8 cellular contexts compared by ENCODE assay signal in the genomic region with DNA sequence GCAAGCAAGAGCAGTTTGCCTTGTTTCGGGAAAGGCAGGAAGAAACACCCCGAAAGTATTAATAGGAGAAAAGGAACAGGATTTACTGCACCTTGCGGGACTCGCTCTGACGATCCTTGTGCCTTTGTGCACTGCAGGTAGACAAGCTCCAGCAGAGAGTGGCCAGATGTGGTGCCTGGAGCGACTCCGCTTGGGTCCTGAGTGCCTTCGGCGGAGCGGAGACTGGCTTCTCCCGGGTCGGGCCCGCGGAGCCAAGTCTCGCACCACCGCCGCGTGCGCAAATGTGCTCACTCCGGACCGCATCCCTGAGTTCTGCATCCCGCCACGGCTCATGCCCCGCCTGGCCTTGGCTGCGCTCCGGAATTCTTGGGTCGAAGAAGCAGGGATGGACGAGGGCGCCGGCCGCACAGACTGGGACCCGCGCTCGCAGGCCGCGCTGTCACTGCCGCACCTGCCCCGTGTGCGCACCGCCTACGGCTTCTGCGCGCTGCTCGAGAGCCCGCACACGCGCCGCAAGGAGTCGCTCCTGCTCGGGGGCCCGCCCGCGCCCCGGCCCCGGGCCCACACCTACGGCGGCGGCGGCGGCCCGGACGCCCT. TPM values are rescaled to one million over a fixed set of nuclear protein-coding genes. Genes with fewer than 3 reads are reported as not detected.
DNase-seq lines count a peak whose midpoint lies in the region; ATAC-seq and TF ChIP-seq lines count a peak whose summit lies in the region.

No MANE protein-coding gene starts in this region.

- H3K4me3 Mint-ChIP-seq in IgD-negative memory B cell (peak overlapping the region; percentile 84 to 94 (median 88)), glutamatergic neuron (ENCODE audit: unreplicated experiment) (peak overlapping the region; percentile 96)

- H3K4me3 ChIP-seq in GM08714 (ENCODE audit: low read length): peak overlapping the region; percentile 20; the same call in 1 of the 2 replicates
- H3K4me3 ChIP-seq in parathyroid adenoma (ENCODE audit: low read depth, low read length): peak overlapping the region; percentile 25

- H3K4me1 Mint-ChIP-seq in IgD-negative memory B cell: peaks cover 16 to 21% (median 18%) of the 10 kb centered on the region in 3 donors
- H3K4me1 Mint-ChIP-seq in glutamatergic neuron (ENCODE audit: low read depth, unreplicated experiment): peaks cover 5% of the 10 kb centered on the region

- DNase-seq in activated T-helper 1 cell treated with Interleukin-2 at 50 U/mL for 16 hours (ENCODE audit: low read depth) (peak; percentile 1), glutamatergic neuron (peak; percentile 37), H4 (ENCODE audit: low spot score) (no peak)

- no peaks in the 10 kb centered on the region for H3K27me3 ChIP-seq in parathyroid adenoma (ENCODE audit: control insufficient read depth, insufficient read depth, low read length)

- ATAC-seq in HG02870 (IDR thresholded peaks at IDR 0.05; ENCODE audit: unreplicated experiment) (no peak), HG03457 (IDR thresholded peaks at IDR 0.05; ENCODE audit: unreplicated experiment) (no peak)

- H3K79me2 ChIP-seq in parathyroid adenoma: no peaks in the 10 kb centered on the region

- H3K36me3 Mint-ChIP-seq in IgD-negative memory B cell (no peaks in the 10 kb centered on the region), glutamatergic neuron (ENCODE audit: unreplicated experiment) (peaks cover 8% of the 10 kb centered on the region)

- no peaks in the 10 kb centered on the region for H3K9me3 Mint-ChIP-seq in IgD-negative memory B cell
- H3K9me3 Mint-ChIP-seq in glutamatergic neuron (ENCODE audit: unreplicated experiment): peaks cover 8% of the 10 kb centered on the region

- no peaks in the 10 kb centered on the region for H3K36me3 ChIP-seq in parathyroid adenoma (ENCODE audit: control insufficient read depth, insufficient read depth, low read length)

- H2AFZ ChIP-seq in parathyroid adenoma: peak overlapping the region; percentile 76

- H3K27ac Mint-ChIP-seq in IgD-negative memory B cell (peak overlapping the region in 1 of 3 donors; percentile 7), glutamatergic neuron (ENCODE audit: unreplicated experiment) (peak overlapping the region; percentile 72)

- no peaks in the 10 kb centered on the region for H3K4me1 ChIP-seq in parathyroid adenoma

- no peak overlapping the region for H3K9ac ChIP-seq in parathyroid adenoma

- H3K4me2 ChIP-seq in parathyroid adenoma (ENCODE audit: low read length): peak overlapping the region; percentile 75

- H3K27me3 Mint-ChIP-seq in IgD-negative memory B cell: peaks cover 17% of the 10 kb centered on the region
- peaks cover 9% of the 10 kb centered on the region for H3K27me3 Mint-ChIP-seq in glutamatergic neuron (ENCODE audit: unreplicated experiment)

- TF ChIP-seq CTCF in glutamatergic neuron (IDR thresholded peaks at IDR 0.05; ENCODE audit: partially characterized antibody, unreplicated experiment): no peak
- TF ChIP-seq CTCF in parathyroid adenoma (IDR thresholded peaks at IDR 0.05): no peak

- no peaks in the 10 kb centered on the region for H3K9me3 ChIP-seq in parathyroid adenoma (ENCODE audit: control insufficient read depth, low read length)

- no peak overlapping the region for H3K27ac ChIP-seq in parathyroid adenoma

RNA-seq across cellular contexts. Expression of gene C2CD4A, which starts 0.8 kb away (rescaled TPM):
- not detected for polyA plus RNA-seq in IgD-negative memory B cell
- 0.20 TPM for total RNA-seq in glutamatergic neuron (ENCODE audit: unreplicated experiment)
- not detected in 2 replicates for total RNA-seq in H4 (2014; rRNA removed; shearing (Covaris generic))

RNA-seq across cellular contexts. Expression of gene VPS13C, which starts 7.3 kb away (rescaled TPM):
- 17.2 TPM for polyA plus RNA-seq in IgD-negative memory B cell
- 93.8 TPM for total RNA-seq in glutamatergic neuron (ENCODE audit: unreplicated experiment)
- total RNA-seq in H4 (2014; rRNA removed; shearing (Covaris generic)): 16.8 and 17.2 TPM in 2 replicates
